Comparison of ENCODE assay signal across 8 cellular contexts in genomic region chr5:180494510-180495181, GRCh38. TPM values are rescaled to one million over a fixed set of nuclear protein-coding genes. Genes with fewer than 3 reads are reported as not detected.
DNase-seq lines count a peak whose midpoint lies in the region; ATAC-seq, FAIRE-seq and TF ChIP-seq lines count a peak whose summit lies in the region.

No MANE protein-coding gene starts in this region.

- peak; percentile 62 for ATAC-seq in DND-41 (ENCODE audit: insufficient read depth, low read depth)
- ATAC-seq in GM21367 (IDR thresholded peaks at IDR 0.05; ENCODE audit: unreplicated experiment): peak; percentile 32

- H3K23ac ChIP-seq in H1 (ENCODE audit: insufficient read length): no peak overlapping the region

- H3K36me3 ChIP-seq in DND-41 (ENCODE audit: insufficient read depth, low read length): peaks cover 48% of the 10 kb centered on the region
- H3K36me3 ChIP-seq in H1 (ENCODE audit: control insufficient read depth in 2 of 4, insufficient read depth in 4 of 4, low read length in 3 of 4): peaks cover 0 to 29% (median 6%) of the 10 kb centered on the region in 4 experiments; a peak in 5 of 8 replicates
- H3K36me3 ChIP-seq in mesodermal cell (ENCODE audit: control insufficient read depth, insufficient read depth, low read length): peaks cover 32% of the 10 kb centered on the region

- no peaks in the 10 kb centered on the region for H3K27me3 ChIP-seq in DND-41 (ENCODE audit: insufficient read depth, low read length, poor library complexity)
- H3K27me3 ChIP-seq in H1 (replicated peaks in 1 of 4; ENCODE audit: control insufficient read depth in 3 of 4, extremely low read depth in 1 of 4, insufficient read depth in 3 of 4, low read length in 3 of 4): no peaks in the 10 kb centered on the region

- H4K8ac ChIP-seq in H1 (ENCODE audit: extremely low read depth, insufficient read depth, low read length): peak overlapping the region; percentile 99; the same call in 1 of the 2 replicates

- H3K79me2 ChIP-seq in DND-41 (ENCODE audit: insufficient read depth, low read length) (peaks cover 70% of the 10 kb centered on the region), H1 (ENCODE audit: control insufficient read depth in 1 of 2, insufficient read depth in 2 of 2, low read length in 2 of 2) (peaks cover 41 to 48% of the 10 kb centered on the region in 2 experiments)

- H3K4ac ChIP-seq in H1 (replicated peaks; ENCODE audit: insufficient read length, low read depth, low read length): peak overlapping the region; percentile 13

- peak overlapping the region; percentile 86 for H3K27ac ChIP-seq in DND-41 (ENCODE audit: low read length)
- H3K27ac ChIP-seq in H1 (ENCODE audit: low read depth, low read length): peak overlapping the region; percentile 96; the same call in 1 of the 2 replicates
- peak overlapping the region; percentile 96 for H3K27ac ChIP-seq in mesodermal cell (ENCODE audit: low read depth, low read length, severe bottlenecking)

- H2AK5ac ChIP-seq in H1 (ENCODE audit: low read depth, low read length): no peak overlapping the region

- H3K4me3 ChIP-seq in DND-41 (ENCODE audit: low read depth in 1 of 2, low read length in 2 of 2) (peak overlapping the region; percentile 56 to 64; a peak in 3 of 4 replicates), H1 (ENCODE audit: extremely low read depth in 1 of 4, insufficient read depth in 2 of 4, low read depth in 3 of 4, low read length in 4 of 4) (peak overlapping the region; percentile 86 to 98 (median 91)), mesodermal cell (ENCODE audit: extremely low read depth, insufficient read depth, low read length, poor library complexity, severe bottlenecking) (peak overlapping the region; percentile 86)

- peak; percentile 65 for DNase-seq in DND-41
- DNase-seq in HPDE6-E6E7 (ENCODE audit: extremely low spot score): peak; percentile 37
- DNase-seq in activated CD4-positive, alpha-beta T cell treated with anti-CD3 and anti-CD28 coated beads, Interleukin-2, amount 50 U/mL, for 4 hours: peak; percentile 22 to 30
- peak in 1 of 2 experiments; percentile 61 for DNase-seq in H1 (ENCODE audit: low read depth in 1 of 2, low spot score in 2 of 2)
- DNase-seq in stimulated activated CD8-positive, alpha-beta memory T cell treated with anti-CD3 and anti-CD28 coated beads, Interleukin-15, amount 100 ng/mL, for 4 hours (ENCODE audit: low read depth in 2 of 2): peak; percentile 0 to 41
- no peak for DNase-seq in NCI-H1694 treated with DMSO at 0.1 percent for 48 hours (lab: John Stamatoyannopoulos, UW)

- TF ChIP-seq POLR2A in H1 (IDR thresholded peaks at IDR 0.05; ENCODE audit: control extremely low read depth in 1 of 2, low read depth in 2 of 2, low read length in 2 of 2): peak; percentile 15 to 61; a peak in 2 of 3 replicates

- H3K9me3 ChIP-seq in DND-41 (ENCODE audit: insufficient read depth, low read length, severe bottlenecking) (no peaks in the 10 kb centered on the region), H1 (ENCODE audit: insufficient read depth in 2 of 2, low read depth in 1 of 2, low read length in 1 of 2) (peaks cover 0 to 4% of the 10 kb centered on the region in 2 experiments; a peak in 1 of 4 replicates), mesodermal cell (ENCODE audit: control insufficient read depth, low read length) (peaks cover 6% of the 10 kb centered on the region)

- peak overlapping the region; percentile 93 for H3K9ac ChIP-seq in DND-41 (ENCODE audit: low read depth, low read length)
- peak overlapping the region; percentile 91 to 99 (median 96) for H3K9ac ChIP-seq in H1 (replicated peaks in 1 of 4; ENCODE audit: extremely low read depth in 1 of 4, low read depth in 3 of 4, low read length in 3 of 4)

- H3K14ac ChIP-seq in H1 (ENCODE audit: insufficient read length): no peak overlapping the region

- H4K5ac ChIP-seq in H1 (ENCODE audit: insufficient read length, low read depth, low read length): no peak overlapping the region

- H2BK15ac ChIP-seq in H1 (ENCODE audit: low read length): no peak overlapping the region

- H2AFZ ChIP-seq in DND-41 (ENCODE audit: low read depth, low read length): peak overlapping the region; percentile 70
- no peak overlapping the region for H2AFZ ChIP-seq in H1 (ENCODE audit: low read length)

- H2BK120ac ChIP-seq in H1 (replicated peaks; ENCODE audit: low read depth, low read length): no peak overlapping the region

- peaks cover 46% of the 10 kb centered on the region for H4K20me1 ChIP-seq in DND-41 (ENCODE audit: insufficient read depth, low read length)
- peaks cover 13 to 20% of the 10 kb centered on the region in 2 experiments for H4K20me1 ChIP-seq in H1 (replicated peaks in 1 of 2; ENCODE audit: control insufficient read depth in 1 of 2, insufficient read depth in 2 of 2, low read length in 2 of 2)

- peak overlapping the region; percentile 94 for H2BK5ac ChIP-seq in H1 (ENCODE audit: low read depth, low read length)

- peak overlapping the region; percentile 96 for H3K18ac ChIP-seq in H1 (ENCODE audit: extremely low read depth, low read length)

- H3K4me1 ChIP-seq in DND-41 (ENCODE audit: insufficient read depth, low read length) (peaks cover 34% of the 10 kb centered on the region), H1 (replicated peaks in 1 of 4; ENCODE audit: control insufficient read depth in 3 of 4, insufficient read depth in 4 of 4, low read length in 3 of 4) (peaks cover 0 to 8% (median 3%) of the 10 kb centered on the region in 4 experiments; a peak in 6 of 7 replicates), mesodermal cell (ENCODE audit: control insufficient read depth, insufficient read depth, low read length, poor library complexity, severe bottlenecking) (no peaks in the 10 kb centered on the region)

- H3K4me2 ChIP-seq in DND-41 (ENCODE audit: insufficient read depth, low read length) (peak overlapping the region; percentile 94), H1 (ENCODE audit: insufficient read depth in 1 of 2, low read depth in 2 of 2, low read length in 2 of 2) (peak overlapping the region; percentile 68 to 75)

- TF ChIP-seq RAD21 in H1 (IDR thresholded peaks at IDR 0.05 in 1 of 2, conservative IDR thresholded peaks at IDR 0.05 in 1 of 2; ENCODE audit: low read depth in 2 of 2, low read length in 2 of 2): no peak

- peaks cover 8% of the 10 kb centered on the region for H3K79me1 ChIP-seq in H1 (ENCODE audit: low read depth, low read length)

- CTCF ChIA-PET in H1 (lab: Charles Lee; ENCODE audit: partially characterized antibody): interaction anchor here (1.1 kb wide), 1 partner anchor 112 kb away, joined by 4 read pairs; no protein-coding TSS in a partner anchor

- 1% methylated on average over 32 of the region's 92 CpGs; no CpG with 5 or more reads in 1 of the 2 experiments for WGBS in H1 (ENCODE audit: extremely low coverage in 1 of 2, insufficient coverage in 1 of 2, insufficient read length in 1 of 2, insufficient replicate concordance in 2 of 2, low coverage in 1 of 2, low lambda C conversion rate in 2 of 2, missing lambda C conversion rate in 1 of 2), 2 experiments
- 0% methylated on average over 44 to 48 of the region's 92 CpGs for WGBS in mesodermal cell (ENCODE audit: insufficient coverage in 2 of 2), 2 experiments

- H3K23me2 ChIP-seq in H1 (ENCODE audit: low read depth, low read length): peaks cover 9% of the 10 kb centered on the region

- peak overlapping the region; percentile 86 for H4K91ac ChIP-seq in H1 (replicated peaks; ENCODE audit: insufficient read length, low read length)

- no peak overlapping the region for H2BK12ac ChIP-seq in H1 (ENCODE audit: low read depth, low read length)

- POLR2A ChIA-PET in H1 (lab: Charles Lee; ENCODE audit: partially characterized antibody): interaction anchor here (0.7 to 2.0 kb wide), 13 partner anchors 10 to 201 kb away, joined by 3 to 11 read pairs (median 4); no protein-coding TSS in a partner anchor

- H2BK20ac ChIP-seq in H1 (ENCODE audit: low read length): no peak overlapping the region

- peak overlapping the region; percentile 91 for H3K56ac ChIP-seq in H1 (replicated peaks; ENCODE audit: insufficient read length, low read depth, low read length)

- FAIRE-seq in H1 (lab: Jason Lieb, UNC): no peak

- no peak for TF ChIP-seq EP300 in H1 (IDR thresholded peaks at IDR 0.05; ENCODE audit: borderline replicate concordance in 1 of 2, low read depth in 2 of 2, low read length in 2 of 2)

- TF ChIP-seq CTCF in DND-41 (IDR thresholded peaks at IDR 0.05; ENCODE audit: borderline replicate concordance, extremely low read depth, low read length, poor library complexity, severe bottlenecking) (peak; percentile 9), H1 (IDR thresholded peaks at IDR 0.05; ENCODE audit: control extremely low read depth in 1 of 3, insufficient read depth in 1 of 3, low read depth in 1 of 3, low read length in 3 of 3) (no peak)

TF ChIP-seq in H1, 55 proteins besides CTCF, POLR2A, EP300 and RAD21 (continues in another document):
- TF ChIP-seq KDM4A (IDR thresholded peaks at IDR 0.05; ENCODE audit: low read depth, low read length, severe bottlenecking) (peak; percentile 40), RBBP5 (IDR thresholded peaks at IDR 0.05; ENCODE audit: borderline replicate concordance, low read depth, low read length) (peak; percentile 79; the same call in 1 of the 2 replicates), FOSL1 (IDR thresholded peaks at IDR 0.05; ENCODE audit: insufficient read depth, low read depth, low read length) (no peak), TEAD4 (IDR thresholded peaks at IDR 0.05; ENCODE audit: low read depth, low read length) (no peak), PHF8 (conservative IDR thresholded peaks at IDR 0.05; ENCODE audit: low read depth, low read length) (peak; percentile 86), TAF1 (IDR thresholded peaks at IDR 0.05; ENCODE audit: low read depth, low read length) (0 out of 2 replicates have a peak, but pooled peaks have one; percentile 74)

RNA-seq across cellular contexts. Expression of gene CNOT6, which starts 0.5 kb away (rescaled TPM):
- total RNA-seq in H1 (2021; fragmentation: NEBNext Ultra II Directional; extraction: Animal tissue kit (Norgen Biotek cat#: 25700)): 45.4 and 48.0 TPM in 2 replicates
- 6.8 and 10.7 TPM in 2 replicates for polyA plus RNA-seq in H1 (2011; rRNA removed)
- polyA plus RNA-seq in H1 (2011; cell fraction: cytosol; rRNA removed): 11.8 TPM
- polyA plus RNA-seq in H1 (2011; cell fraction: nucleus; rRNA removed): 6.3 TPM
- polyA plus RNA-seq in H1 (2012, experiment 1 of 2): 15.7 to 43.5 TPM (median 17.7 TPM) in 4 replicates
- 1.9 TPM for polyA plus RNA-seq in H1 (2012, experiment 2 of 2)
- 16.6 TPM for polyA plus RNA-seq in H1 (2013, experiment 1 of 2)
- polyA plus RNA-seq in H1 (2013, experiment 2 of 2): 16.5 TPM
- 23.1 and 23.4 TPM in 2 replicates for polyA minus RNA-seq in H1 (2011; rRNA and poly(A)+ RNA removed)
- polyA minus RNA-seq in H1 (2011; cell fraction: cytosol; rRNA and poly(A)+ RNA removed): 13.9 TPM
- polyA minus RNA-seq in H1 (2011; cell fraction: nucleus; rRNA and poly(A)+ RNA removed): 15.8 TPM
- 32.4 TPM for polyA plus RNA-seq in mesodermal cell (2013, experiment 1 of 2)
- polyA plus RNA-seq in mesodermal cell (2013, experiment 2 of 2): 31.0 TPM
